ENCODE assay signal across 23 cellular contexts in the genomic region with DNA sequence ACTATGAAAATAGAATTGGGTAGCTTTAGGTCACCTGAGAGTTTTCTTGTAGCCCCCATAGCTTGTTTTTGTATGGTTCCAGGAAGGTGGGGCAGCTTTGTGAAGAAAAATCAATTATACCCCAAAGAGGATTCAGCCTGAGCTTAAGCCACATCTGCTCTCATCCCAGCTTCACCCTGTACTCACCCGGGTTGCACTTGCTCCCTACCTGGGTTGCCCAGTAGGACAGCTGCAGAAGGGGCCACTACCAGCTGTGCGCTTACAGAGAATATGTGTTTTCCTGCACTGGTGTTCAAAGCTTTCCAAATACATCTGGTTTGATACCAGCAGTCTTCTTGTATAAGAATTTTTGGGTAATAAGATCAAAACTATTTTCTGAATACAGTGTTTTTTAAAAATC. TPM values are rescaled to one million over a fixed set of nuclear protein-coding genes. Genes with fewer than 3 reads are reported as not detected.
A peak's percentile ranks its signal among the peaks of the same experiment; 100 is the strongest.
DNase-seq lines count a peak whose midpoint lies in the region; ATAC-seq and TF ChIP-seq lines count a peak whose summit lies in the region.
"Had no signal": no experiment of that assay in that cellular context is flagged by ENCODE, and none has a peak within 500 bp of the region (broad histone marks: within the 10 kb centered on the region; RNA-seq: fewer than 3 reads in every experiment).

No MANE protein-coding gene starts in this region.

- H3K4me3 Mint-ChIP-seq in CD4-positive, CD25-positive, alpha-beta regulatory T cell = peak overlapping the region in 3 of 4 donors; percentile 2 to 43 (median 24)
- H3K4me3 Mint-ChIP-seq in CD8-positive, alpha-beta T cell = no peak overlapping the region
- peak overlapping the region in 3 of 10 donors; percentile 26 to 50 (median 48) for H3K4me3 Mint-ChIP-seq in naive thymus-derived CD4-positive, alpha-beta T cell
- H3K4me3 Mint-ChIP-seq: IgD-negative memory B cell had no signal

- H3K27ac ChIP-seq in CD4-positive, CD25-positive, alpha-beta regulatory T cell (ENCODE audit: insufficient read depth, low read length, poor library complexity, severe bottlenecking) = peak overlapping the region; percentile 96
- peak overlapping the region; percentile 98 for H3K27ac ChIP-seq in CD8-positive, alpha-beta T cell (ENCODE audit: low read depth, low read length)
- H3K27ac ChIP-seq in naive thymus-derived CD4-positive, alpha-beta T cell (ENCODE audit: low read depth, low read length) = peak overlapping the region; percentile 98
- H3K27ac ChIP-seq in spleen (no peak overlapping the region), Peyer's patch (no peak overlapping the region)
- H3K27ac ChIP-seq: BLaER1, PC-9, RWPE1 had no signal

- peak overlapping the region; percentile 7 for H3K4me3 ChIP-seq in CD4-positive, CD25-positive, alpha-beta regulatory T cell (ENCODE audit: low read depth, low read length)
- no peak overlapping the region for H3K4me3 ChIP-seq in CD8-positive, alpha-beta T cell (ENCODE audit: low read depth, low read length)
- H3K4me3 ChIP-seq in naive thymus-derived CD4-positive, alpha-beta T cell (ENCODE audit: low read length) = no peak overlapping the region
- H3K4me3 ChIP-seq in spleen (no peak overlapping the region), Peyer's patch (no peak overlapping the region)
- H3K4me3 ChIP-seq: BLaER1, PC-9 had no signal

- 87 to 90% (median 89%) methylated on average over 2 of the region's 2 CpGs for WGBS in spleen, 5 donors

- no peaks in the 10 kb centered on the region for H3K36me3 ChIP-seq in CD4-positive, CD25-positive, alpha-beta regulatory T cell (ENCODE audit: control insufficient read depth, insufficient read depth, low read length)
- H3K36me3 ChIP-seq in CD8-positive, alpha-beta T cell (ENCODE audit: insufficient read depth, low read length) = no peaks in the 10 kb centered on the region
- peaks cover 0 to 26% (median 0%) of the 10 kb centered on the region in 3 experiments for H3K36me3 ChIP-seq in naive thymus-derived CD4-positive, alpha-beta T cell (ENCODE audit: control insufficient read depth in 2 of 3, insufficient read depth in 3 of 3, low read length in 3 of 3)
- H3K36me3 ChIP-seq in spleen = no peaks in the 10 kb centered on the region
- no peaks in the 10 kb centered on the region for H3K36me3 ChIP-seq in Peyer's patch
- H3K36me3 ChIP-seq: BLaER1 had no signal

- peaks cover 4 to 44% (median 28%) of the 10 kb centered on the region in 4 donors for H3K4me1 Mint-ChIP-seq in CD4-positive, CD25-positive, alpha-beta regulatory T cell
- H3K4me1 Mint-ChIP-seq in CD8-positive, alpha-beta T cell (ENCODE audit: low read depth) = peaks cover 42% of the 10 kb centered on the region
- H3K4me1 Mint-ChIP-seq in naive thymus-derived CD4-positive, alpha-beta T cell = peaks cover 8 to 45% (median 35%) of the 10 kb centered on the region in 7 donors

- H3K9me3 ChIP-seq in CD4-positive, CD25-positive, alpha-beta regulatory T cell (ENCODE audit: control insufficient read depth in 2 of 2, low read length in 2 of 2) = no peaks in the 10 kb centered on the region
- no peaks in the 10 kb centered on the region for H3K9me3 ChIP-seq in CD8-positive, alpha-beta T cell (ENCODE audit: low read length)
- H3K9me3 ChIP-seq in naive thymus-derived CD4-positive, alpha-beta T cell (ENCODE audit: control insufficient read depth in 2 of 3, low read length in 3 of 3) = no peaks in the 10 kb centered on the region
- H3K9me3 ChIP-seq in spleen (no peaks in the 10 kb centered on the region), Peyer's patch (no peaks in the 10 kb centered on the region)
- H3K9me3 ChIP-seq: BLaER1 had no signal

- H3K9me3 Mint-ChIP-seq in CD4-positive, CD25-positive, alpha-beta regulatory T cell = peaks cover 0 to 3% (median 0%) of the 10 kb centered on the region in 7 donors
- no peaks in the 10 kb centered on the region for H3K9me3 Mint-ChIP-seq in CD8-positive, alpha-beta T cell
- peaks cover 0 to 3% (median 0%) of the 10 kb centered on the region in 11 donors for H3K9me3 Mint-ChIP-seq in naive thymus-derived CD4-positive, alpha-beta T cell
- H3K9me3 Mint-ChIP-seq: CD8-positive, alpha-beta memory T cell had no signal

- no peak overlapping the region for H3K27ac Mint-ChIP-seq in CD4-positive, CD25-positive, alpha-beta regulatory T cell
- H3K27ac Mint-ChIP-seq in CD8-positive, alpha-beta T cell = no peak overlapping the region
- H3K27ac Mint-ChIP-seq in naive thymus-derived CD4-positive, alpha-beta T cell = no peak overlapping the region

- TF ChIP-seq POLR2A in spleen (IDR thresholded peaks at IDR 0.05) = no peak
- TF ChIP-seq POLR2A in Peyer's patch (IDR thresholded peaks at IDR 0.05) = no peak

- TF ChIP-seq CTCF in CD8-positive, alpha-beta T cell (IDR thresholded peaks at IDR 0.05) = no peak
- TF ChIP-seq CTCF in spleen (IDR thresholded peaks at IDR 0.05 in 8 of 11, conservative IDR thresholded peaks at IDR 0.05 in 3 of 11) (no peak), Peyer's patch (IDR thresholded peaks at IDR 0.05) (no peak)

- no peak for DNase-seq in CD4-positive, CD25-positive, alpha-beta regulatory T cell
- no peak for DNase-seq in CD8-positive, alpha-beta T cell
- DNase-seq in NCI-H82 treated with DMSO at 0.1 percent for 48 hours (lab: John Stamatoyannopoulos, UW; ENCODE audit: unreplicated experiment) (peak; percentile 97), NCI-H2196 treated with DMSO at 0.1 percent for 48 hours (lab: John Stamatoyannopoulos, UW; ENCODE audit: unreplicated experiment) (no peak), spleen (no peak), Peyer's patch (no peak)
- no peak for DNase-seq in naive thymus-derived CD4-positive, alpha-beta T cell
- DNase-seq: Calu3; CD8-positive, alpha-beta memory T cell; EL; GF-D8; NCI-H1105; NCI-H146; NCI-H2029 treated with DMSO at 0.1 percent for 48 hours; NCI-H2171; NCI-H526 treated with DMSO at 0.1 percent for 48 hours; PC-9; SHP77 treated with DMSO at 0.1 percent for 48 hours had no signal

- peaks cover 5% of the 10 kb centered on the region for H3K36me3 Mint-ChIP-seq in CD4-positive, CD25-positive, alpha-beta regulatory T cell
- peaks cover 15% of the 10 kb centered on the region for H3K36me3 Mint-ChIP-seq in CD8-positive, alpha-beta T cell
- peaks cover 5 to 25% (median 10%) of the 10 kb centered on the region in 5 donors for H3K36me3 Mint-ChIP-seq in naive thymus-derived CD4-positive, alpha-beta T cell
- H3K36me3 Mint-ChIP-seq: IgD-negative memory B cell had no signal

- CTCF ChIA-PET in CD8-positive, alpha-beta T cell (lab: Charles Lee) = interaction anchor here (0.8 to 4.6 kb wide), 7 partner anchors 8 to 147 kb away, joined by 3 to 36 read pairs (median 3); no protein-coding TSS in a partner anchor
- CTCF ChIA-PET in naive thymus-derived CD4-positive, alpha-beta T cell (lab: Charles Lee) = interaction anchor here (0.8 to 2.3 kb wide), 2 partner anchors 31 to 71 kb away, joined by 3 to 6 read pairs; no protein-coding TSS in a partner anchor

- no peak for ATAC-seq in CD4-positive, CD25-positive, alpha-beta regulatory T cell (ENCODE audit: low read depth in 2 of 2)
- no peak for ATAC-seq in CD8-positive, alpha-beta T cell
- no peak for ATAC-seq in naive thymus-derived CD4-positive, alpha-beta T cell
- ATAC-seq: HCT116, SK-N-SH treated with all-trans-retinoic acid at 6 μM for 48 hours had no signal

- POLR2A ChIA-PET in CD8-positive, alpha-beta T cell (lab: Charles Lee) = interaction anchor here (0.5 to 5.5 kb wide), 5 partner anchors 15 to 124 kb away, joined by 3 to 232 read pairs (median 3); no protein-coding TSS in a partner anchor
- POLR2A ChIA-PET in naive thymus-derived CD4-positive, alpha-beta T cell (lab: Charles Lee) = interaction anchor here (0.7 to 6.6 kb wide), 6 partner anchors 9 to 104 kb away, joined by 4 to 303 read pairs (median 44); no protein-coding TSS in a partner anchor

- H3K4me1 ChIP-seq in CD4-positive, CD25-positive, alpha-beta regulatory T cell (ENCODE audit: control insufficient read depth, insufficient read depth, low read length, poor library complexity, severe bottlenecking) = peaks cover 26% of the 10 kb centered on the region
- H3K4me1 ChIP-seq in CD8-positive, alpha-beta T cell (ENCODE audit: insufficient read depth, low read length) = peaks cover 30% of the 10 kb centered on the region
- peaks cover 12 to 17% of the 10 kb centered on the region in 2 donors for H3K4me1 ChIP-seq in naive thymus-derived CD4-positive, alpha-beta T cell (ENCODE audit: control insufficient read depth in 2 of 2, insufficient read depth in 2 of 2, low read length in 2 of 2)
- H3K4me1 ChIP-seq in spleen (peaks cover 10 to 46% (median 31%) of the 10 kb centered on the region in 6 donors), Peyer's patch (peaks cover 0 to 13% (median 0%) of the 10 kb centered on the region in 4 donors)

- H3K27me3 Mint-ChIP-seq in CD4-positive, CD25-positive, alpha-beta regulatory T cell = no peaks in the 10 kb centered on the region
- H3K27me3 Mint-ChIP-seq in CD8-positive, alpha-beta T cell (ENCODE audit: low read depth) = no peaks in the 10 kb centered on the region
- no peaks in the 10 kb centered on the region for H3K27me3 Mint-ChIP-seq in naive thymus-derived CD4-positive, alpha-beta T cell
- H3K27me3 Mint-ChIP-seq: IgD-negative memory B cell had no signal

- H3K27me3 ChIP-seq in CD4-positive, CD25-positive, alpha-beta regulatory T cell (ENCODE audit: control insufficient read depth, insufficient read depth, low read length) = no peaks in the 10 kb centered on the region
- H3K27me3 ChIP-seq in CD8-positive, alpha-beta T cell (ENCODE audit: insufficient read depth, low read length) = no peaks in the 10 kb centered on the region
- no peaks in the 10 kb centered on the region for H3K27me3 ChIP-seq in naive thymus-derived CD4-positive, alpha-beta T cell (ENCODE audit: control insufficient read depth in 2 of 2, insufficient read depth in 2 of 2, low read length in 2 of 2)
- peaks cover 0 to 30% (median 4%) of the 10 kb centered on the region in 7 donors for H3K27me3 ChIP-seq in spleen (replicated peaks in 1 of 7)
- H3K27me3 ChIP-seq in Peyer's patch = no peaks in the 10 kb centered on the region
- H3K27me3 ChIP-seq: BLaER1 had no signal

- intact Hi-C loops in CD8-positive, alpha-beta T cell (cut with DNase I, micrococcal nuclease) = loop anchor here in 1 of 2 experiments (2.0 kb wide), 2 partner anchors 19 to 1089 kb away; no protein-coding TSS in a partner anchor
- intact Hi-C loops in naive thymus-derived CD4-positive, alpha-beta T cell (cut with micrococcal nuclease) = loop anchor here in 1 of 2 donors (10.0 kb wide), 1 partner anchor 1633 kb away; a partner anchor contains a TSS
- intact Hi-C loops in spleen (cut with DNase I; ENCODE audit: low total_unique reads) = no loop called here

RNA-seq across cellular contexts. Expression of a gene that starts 3.0 kb away (rescaled TPM):
- 342 TPM for total RNA-seq in CD4-positive, CD25-positive, alpha-beta regulatory T cell
- 100 to 1,000 TPM; 257 to 279 (median 272) TPM for polyA plus RNA-seq in CD4-positive, CD25-positive, alpha-beta regulatory T cell
- total RNA-seq in CD8-positive, alpha-beta T cell = 100 to 1,000 TPM; 440 to 464 TPM
- 100 to 1,000 TPM; 172 to 283 (median 249) TPM for total RNA-seq in naive thymus-derived CD4-positive, alpha-beta T cell
- 100 to 1,000 TPM; 235 to 263 TPM for polyA plus RNA-seq in naive thymus-derived CD4-positive, alpha-beta T cell
- 100 to 1,000 TPM in 3 of 7 donors, 10 to 100 TPM in 4; 82.3 to 142 (median 94.4) TPM for total RNA-seq in spleen
- 10 to 100 TPM; 26.9 to 33.8 (median 30.7) TPM for polyA plus RNA-seq in spleen
- 10 to 100 TPM; 41.9 to 82.3 (median 49.8) TPM for total RNA-seq in Peyer's patch

Comparison
In these comparisons a context has a peak if more than half of its experiments do, and no peak if none do; other contexts are left out.
1. H3K27ac ChIP-seq: peak in CD4-positive, CD25-positive, alpha-beta regulatory T cell (single experiment), CD8-positive, alpha-beta T cell (single experiment) and naive thymus-derived CD4-positive, alpha-beta T cell (single experiment); none in spleen (0 of 8) and Peyer's patch (0 of 4).